ENCODE assay signal across 1 cellular context in the genomic region with DNA sequence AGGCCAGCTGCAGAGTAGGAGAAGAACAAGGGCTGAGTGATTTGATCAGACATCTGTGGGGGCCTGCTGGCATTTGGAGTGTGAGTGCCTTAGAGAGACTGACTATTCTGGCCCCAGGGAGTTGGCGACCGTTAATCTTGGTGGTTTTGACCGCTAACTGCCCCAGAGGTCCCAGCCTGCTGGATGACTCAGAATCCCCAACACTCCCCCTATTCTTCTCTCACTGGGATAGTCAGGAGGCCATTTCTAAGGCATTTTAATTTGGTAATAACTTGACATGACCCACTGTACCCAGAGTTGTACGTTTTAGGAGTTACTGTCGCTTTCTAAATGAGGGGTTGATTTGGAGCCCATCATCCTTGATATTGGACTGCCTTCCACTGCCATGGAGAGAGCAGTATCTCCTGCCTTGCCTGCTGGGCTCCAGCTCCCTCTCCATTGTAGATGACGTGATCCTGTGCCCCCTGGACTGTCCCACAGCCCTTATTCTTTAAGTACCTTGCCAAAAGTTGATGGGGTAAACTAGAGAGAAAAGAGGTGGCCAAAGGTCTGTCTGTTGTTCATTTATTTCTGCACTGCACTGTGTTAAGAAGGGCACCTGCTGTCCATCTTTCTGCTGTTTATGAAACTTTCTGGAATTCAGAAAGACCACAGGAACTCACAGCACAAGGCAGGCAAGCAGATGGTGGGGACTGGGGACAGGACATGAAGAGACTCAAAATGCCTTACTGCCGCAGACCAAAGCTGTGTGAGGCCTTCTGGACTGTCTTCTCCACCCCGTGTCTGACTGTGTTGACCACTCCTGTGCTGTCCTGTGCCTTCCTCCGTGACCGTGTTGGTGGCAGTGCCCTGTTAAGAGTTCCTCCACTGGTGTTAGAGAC.
TF ChIP-seq lines count a peak whose summit lies in the region.

No MANE protein-coding gene starts in this region.

TF ChIP-seq in HEK293, 187 proteins besides CTCF, POLR2A, EP300 and RAD21 (continued from another document):
- TF ChIP-seq, protein P1, sequence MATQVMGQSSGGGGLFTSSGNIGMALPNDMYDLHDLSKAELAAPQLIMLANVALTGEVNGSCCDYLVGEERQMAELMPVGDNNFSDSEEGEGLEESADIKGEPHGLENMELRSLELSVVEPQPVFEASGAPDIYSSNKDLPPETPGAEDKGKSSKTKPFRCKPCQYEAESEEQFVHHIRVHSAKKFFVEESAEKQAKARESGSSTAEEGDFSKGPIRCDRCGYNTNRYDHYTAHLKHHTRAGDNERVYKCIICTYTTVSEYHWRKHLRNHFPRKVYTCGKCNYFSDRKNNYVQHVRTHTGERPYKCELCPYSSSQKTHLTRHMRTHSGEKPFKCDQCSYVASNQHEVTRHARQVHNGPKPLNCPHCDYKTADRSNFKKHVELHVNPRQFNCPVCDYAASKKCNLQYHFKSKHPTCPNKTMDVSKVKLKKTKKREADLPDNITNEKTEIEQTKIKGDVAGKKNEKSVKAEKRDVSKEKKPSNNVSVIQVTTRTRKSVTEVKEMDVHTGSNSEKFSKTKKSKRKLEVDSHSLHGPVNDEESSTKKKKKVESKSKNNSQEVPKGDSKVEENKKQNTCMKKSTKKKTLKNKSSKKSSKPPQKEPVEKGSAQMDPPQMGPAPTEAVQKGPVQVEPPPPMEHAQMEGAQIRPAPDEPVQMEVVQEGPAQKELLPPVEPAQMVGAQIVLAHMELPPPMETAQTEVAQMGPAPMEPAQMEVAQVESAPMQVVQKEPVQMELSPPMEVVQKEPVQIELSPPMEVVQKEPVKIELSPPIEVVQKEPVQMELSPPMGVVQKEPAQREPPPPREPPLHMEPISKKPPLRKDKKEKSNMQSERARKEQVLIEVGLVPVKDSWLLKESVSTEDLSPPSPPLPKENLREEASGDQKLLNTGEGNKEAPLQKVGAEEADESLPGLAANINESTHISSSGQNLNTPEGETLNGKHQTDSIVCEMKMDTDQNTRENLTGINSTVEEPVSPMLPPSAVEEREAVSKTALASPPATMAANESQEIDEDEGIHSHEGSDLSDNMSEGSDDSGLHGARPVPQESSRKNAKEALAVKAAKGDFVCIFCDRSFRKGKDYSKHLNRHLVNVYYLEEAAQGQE (tag by site-specific recombination; IDR thresholded peaks at IDR 0.05), result no peak
- TF ChIP-seq ZNF596 (tag by site-specific recombination; IDR thresholded peaks at IDR 0.05) (peak; percentile 12; the same call in 1 of the 2 replicates), GFI1B (tag by site-specific recombination; IDR thresholded peaks at IDR 0.05) (no peak), ZNF114 (tag by site-specific recombination; IDR thresholded peaks at IDR 0.05) (no peak), ZBTB8A (tag by site-specific recombination; IDR thresholded peaks at IDR 0.05) (peak; percentile 22; the same call in 1 of the 2 replicates), HOXC10 (CRISPR knock-in tag; IDR thresholded peaks at IDR 0.05) (no peak), SALL2 (tag by site-specific recombination; IDR thresholded peaks at IDR 0.05; ENCODE audit: borderline replicate concordance) (no peak), MZF1 (tag by site-specific recombination; IDR thresholded peaks at IDR 0.05; ENCODE audit: borderline replicate concordance) (peak; percentile 95), SP7 (tag by site-specific recombination; IDR thresholded peaks at IDR 0.05) (peak; percentile 32; the same call in 1 of the 2 replicates), FEZF1 (tag by site-specific recombination; IDR thresholded peaks at IDR 0.05) (no peak), ZNF423 (tag by site-specific recombination; IDR thresholded peaks at IDR 0.05) (no peak), SETDB1 (IDR thresholded peaks at IDR 0.05; ENCODE audit: insufficient read length, low read length) (no peak), ZNF626 (tag by site-specific recombination; IDR thresholded peaks at IDR 0.05) (no peak), GLIS2 (tag by site-specific recombination; IDR thresholded peaks at IDR 0.05) (0 out of 2 replicates have a peak, but pooled peaks have one; percentile 44), KLF7 (tag by site-specific recombination; IDR thresholded peaks at IDR 0.05; ENCODE audit: borderline replicate concordance) (no peak), SCRT1 (tag by site-specific recombination; IDR thresholded peaks at IDR 0.05; ENCODE audit: borderline replicate concordance) (no peak), GLIS1 (tag by site-specific recombination; IDR thresholded peaks at IDR 0.05) (peak; percentile 28), ZIC2 (tag by site-specific recombination; IDR thresholded peaks at IDR 0.05) (peak; percentile 53; the same call in 1 of the 2 replicates), ZNF629 (tag by site-specific recombination; IDR thresholded peaks at IDR 0.05) (0 out of 2 replicates have a peak, but pooled peaks have one; percentile 16)
- TF ChIP-seq, protein P2, sequence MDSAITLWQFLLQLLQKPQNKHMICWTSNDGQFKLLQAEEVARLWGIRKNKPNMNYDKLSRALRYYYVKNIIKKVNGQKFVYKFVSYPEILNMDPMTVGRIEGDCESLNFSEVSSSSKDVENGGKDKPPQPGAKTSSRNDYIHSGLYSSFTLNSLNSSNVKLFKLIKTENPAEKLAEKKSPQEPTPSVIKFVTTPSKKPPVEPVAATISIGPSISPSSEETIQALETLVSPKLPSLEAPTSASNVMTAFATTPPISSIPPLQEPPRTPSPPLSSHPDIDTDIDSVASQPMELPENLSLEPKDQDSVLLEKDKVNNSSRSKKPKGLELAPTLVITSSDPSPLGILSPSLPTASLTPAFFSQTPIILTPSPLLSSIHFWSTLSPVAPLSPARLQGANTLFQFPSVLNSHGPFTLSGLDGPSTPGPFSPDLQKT (IDR thresholded peaks at IDR 0.05; ENCODE audit: borderline replicate concordance, low read depth, low read length), result no peak
- TF ChIP-seq, protein P3, sequence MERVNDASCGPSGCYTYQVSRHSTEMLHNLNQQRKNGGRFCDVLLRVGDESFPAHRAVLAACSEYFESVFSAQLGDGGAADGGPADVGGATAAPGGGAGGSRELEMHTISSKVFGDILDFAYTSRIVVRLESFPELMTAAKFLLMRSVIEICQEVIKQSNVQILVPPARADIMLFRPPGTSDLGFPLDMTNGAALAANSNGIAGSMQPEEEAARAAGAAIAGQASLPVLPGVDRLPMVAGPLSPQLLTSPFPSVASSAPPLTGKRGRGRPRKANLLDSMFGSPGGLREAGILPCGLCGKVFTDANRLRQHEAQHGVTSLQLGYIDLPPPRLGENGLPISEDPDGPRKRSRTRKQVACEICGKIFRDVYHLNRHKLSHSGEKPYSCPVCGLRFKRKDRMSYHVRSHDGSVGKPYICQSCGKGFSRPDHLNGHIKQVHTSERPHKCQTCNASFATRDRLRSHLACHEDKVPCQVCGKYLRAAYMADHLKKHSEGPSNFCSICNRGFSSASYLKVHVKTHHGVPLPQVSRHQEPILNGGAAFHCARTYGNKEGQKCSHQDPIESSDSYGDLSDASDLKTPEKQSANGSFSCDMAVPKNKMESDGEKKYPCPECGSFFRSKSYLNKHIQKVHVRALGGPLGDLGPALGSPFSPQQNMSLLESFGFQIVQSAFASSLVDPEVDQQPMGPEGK (tag by site-specific recombination; IDR thresholded peaks at IDR 0.05), result peak; percentile 46; the same call in 1 of the 2 replicates
- TF ChIP-seq, protein P4, sequence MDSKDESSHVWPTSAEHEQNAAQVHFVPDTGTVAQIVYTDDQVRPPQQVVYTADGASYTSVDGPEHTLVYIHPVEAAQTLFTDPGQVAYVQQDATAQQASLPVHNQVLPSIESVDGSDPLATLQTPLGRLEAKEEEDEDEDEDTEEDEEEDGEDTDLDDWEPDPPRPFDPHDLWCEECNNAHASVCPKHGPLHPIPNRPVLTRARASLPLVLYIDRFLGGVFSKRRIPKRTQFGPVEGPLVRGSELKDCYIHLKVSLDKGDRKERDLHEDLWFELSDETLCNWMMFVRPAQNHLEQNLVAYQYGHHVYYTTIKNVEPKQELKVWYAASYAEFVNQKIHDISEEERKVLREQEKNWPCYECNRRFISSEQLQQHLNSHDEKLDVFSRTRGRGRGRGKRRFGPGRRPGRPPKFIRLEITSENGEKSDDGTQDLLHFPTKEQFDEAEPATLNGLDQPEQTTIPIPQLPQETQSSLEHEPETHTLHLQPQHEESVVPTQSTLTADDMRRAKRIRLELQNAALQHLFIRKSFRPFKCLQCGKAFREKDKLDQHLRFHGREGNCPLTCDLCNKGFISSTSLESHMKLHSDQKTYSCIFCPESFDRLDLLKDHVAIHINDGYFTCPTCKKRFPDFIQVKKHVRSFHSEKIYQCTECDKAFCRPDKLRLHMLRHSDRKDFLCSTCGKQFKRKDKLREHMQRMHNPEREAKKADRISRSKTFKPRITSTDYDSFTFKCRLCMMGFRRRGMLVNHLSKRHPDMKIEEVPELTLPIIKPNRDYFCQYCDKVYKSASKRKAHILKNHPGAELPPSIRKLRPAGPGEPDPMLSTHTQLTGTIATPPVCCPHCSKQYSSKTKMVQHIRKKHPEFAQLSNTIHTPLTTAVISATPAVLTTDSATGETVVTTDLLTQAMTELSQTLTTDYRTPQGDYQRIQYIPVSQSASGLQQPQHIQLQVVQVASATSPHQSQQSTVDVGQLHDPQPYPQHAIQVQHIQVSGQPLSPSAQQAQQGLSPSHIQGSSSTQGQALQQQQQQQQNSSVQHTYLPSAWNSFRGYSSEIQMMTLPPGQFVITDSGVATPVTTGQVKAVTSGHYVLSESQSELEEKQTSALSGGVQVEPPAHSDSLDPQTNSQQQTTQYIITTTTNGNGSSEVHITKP (tag by site-specific recombination; IDR thresholded peaks at IDR 0.05), result peak; percentile 57
